In the genomic region with DNA sequence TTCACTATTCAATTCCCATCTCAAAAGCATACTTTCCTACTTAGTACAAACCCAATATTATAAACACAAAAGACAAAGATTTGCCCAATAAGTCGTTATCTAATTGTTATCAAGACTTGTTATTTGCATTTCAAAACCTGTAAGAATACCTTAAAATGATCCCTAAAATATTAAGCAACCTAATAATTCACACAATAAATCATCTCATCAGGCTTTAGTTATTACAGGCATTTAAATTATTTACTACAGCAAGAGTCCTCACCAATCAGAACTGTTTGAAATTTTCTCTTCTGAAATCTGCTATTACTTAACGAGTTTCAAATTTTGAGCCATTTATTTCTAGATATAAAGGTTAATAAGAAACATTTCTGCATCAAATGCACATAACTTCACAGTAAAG, we compare ENCODE assay signal across 8 cellular contexts. TPM values are rescaled to one million over a fixed set of nuclear protein-coding genes. Genes with fewer than 3 reads are reported as not detected.
DNase-seq lines count a peak whose midpoint lies in the region; ATAC-seq and TF ChIP-seq lines count a peak whose summit lies in the region.

No MANE protein-coding gene starts in this region.

- H3K4me3 ChIP-seq in GM23248 (peak overlapping the region; percentile 89), fibroblast of mammary gland (ENCODE audit: control insufficient read depth, low read depth, low read length) (peak overlapping the region; percentile 75), skeletal muscle tissue (ENCODE audit: low read length in 3 of 3) (peak overlapping the region; percentile 89 to 97 (median 96))

- DNase-seq in GM23248, result peak; percentile 44
- peak; percentile 52 for DNase-seq in RKO (ENCODE audit: low spot score)
- DNase-seq in fibroblast of mammary gland (ENCODE audit: low read depth), result peak; percentile 31
- DNase-seq in SIG-M5 (lab: John Stamatoyannopoulos, UW), result no peak
- DNase-seq in SK-N-DZ (ENCODE audit: low spot score), result no peak
- no peak for DNase-seq in mucosa of gallbladder (ENCODE audit: low spot score)

- H3K9ac ChIP-seq in GM23248 (peak overlapping the region; percentile 84), skeletal muscle tissue (ENCODE audit: low read depth in 1 of 3, low read length in 3 of 3) (peak overlapping the region in 2 of 3 donors; percentile 25 to 92)

- no peaks in the 10 kb centered on the region for H3K9me2 ChIP-seq in GM23248 (ENCODE audit: insufficient read depth)

- H3K36me3 ChIP-seq in GM23248 (ENCODE audit: low read depth) (no peaks in the 10 kb centered on the region; the same call in 1 of the 2 replicates), skeletal muscle tissue (ENCODE audit: control insufficient read depth in 3 of 3, insufficient read depth in 3 of 3, low read length in 3 of 3) (no peaks in the 10 kb centered on the region)

- ATAC-seq in GM18511 (IDR thresholded peaks at IDR 0.05; ENCODE audit: unreplicated experiment), result no peak

- in situ Hi-C loops in GM23248 (cut with MboI), result no loop called here

- H3K4me1 ChIP-seq in GM23248 (ENCODE audit: insufficient read depth) (peaks cover 20% of the 10 kb centered on the region), skeletal muscle tissue (ENCODE audit: control insufficient read depth in 3 of 3, insufficient read depth in 3 of 3, low read length in 3 of 3) (peaks cover 0 to 4% (median 2%) of the 10 kb centered on the region in 3 donors)

- peaks cover 60% of the 10 kb centered on the region for H3K79me2 ChIP-seq in GM23248 (ENCODE audit: insufficient read depth)

- no peaks in the 10 kb centered on the region for H4K20me1 ChIP-seq in GM23248 (ENCODE audit: insufficient read depth)

- H2AFZ ChIP-seq in GM23248, result peak overlapping the region; percentile 90

- H3K27me3 ChIP-seq in GM23248 (replicated peaks; ENCODE audit: insufficient read depth) (no peaks in the 10 kb centered on the region), skeletal muscle tissue (ENCODE audit: control insufficient read depth in 3 of 3, insufficient read depth in 3 of 3, low read length in 3 of 3) (no peaks in the 10 kb centered on the region)

- 2% methylated on average over 2 of the region's 2 CpGs for WGBS in GM23248 (ENCODE audit: low coverage in 1 of 2, low lambda C conversion rate in 2 of 2, missing lambda C conversion rate in 2 of 2), 2 experiments

- H3K27ac ChIP-seq in GM23248 (no peak overlapping the region), skeletal muscle tissue (ENCODE audit: low read depth, low read length) (no peak overlapping the region)

- H3K9me3 ChIP-seq in GM23248 (ENCODE audit: low read depth) (no peaks in the 10 kb centered on the region), skeletal muscle tissue (ENCODE audit: control insufficient read depth in 3 of 3, low read length in 3 of 3) (no peaks in the 10 kb centered on the region)

- peak overlapping the region; percentile 96 for H3K4me2 ChIP-seq in GM23248 (ENCODE audit: unreplicated experiment)

- no peaks in the 10 kb centered on the region for H3F3A ChIP-seq in GM23248 (ENCODE audit: insufficient read depth)

- TF ChIP-seq CTCF in fibroblast of mammary gland (conservative IDR thresholded peaks at IDR 0.05; ENCODE audit: control insufficient read depth, insufficient read depth, low read depth, low read length), result no peak

RNA-seq across cellular contexts. Expression of a gene that starts 1.6 kb away (rescaled TPM):
- 32.4 and 50.2 TPM in 2 replicates for total RNA-seq in GM23248 (2014; rRNA removed; shearing (Covaris generic))
- polyA plus RNA-seq in GM23248 (2016; fragmentation: Nextera tagmentation; extraction: Ambion mirVana), result 25.8 and 30.4 TPM in 2 replicates
- total RNA-seq in skeletal muscle tissue (48.5 TPM), mucosa of gallbladder (21.9 TPM)
- 60.9 and 62.5 TPM in 2 replicates for polyA plus RNA-seq in SK-N-DZ (2014; cell fraction: cytosol; rRNA removed)
- polyA plus RNA-seq in SK-N-DZ (2014; cell fraction: nucleus; rRNA removed), result 92.4 and 132 TPM in 2 replicates

Comparison
In these comparisons a context has a peak if more than half of its experiments do, and no peak if none do; other contexts are left out.
1. DNase-seq: peak in GM23248 (single experiment), RKO (single experiment) and fibroblast of mammary gland (single experiment); none in SIG-M5 (single experiment), SK-N-DZ (single experiment) and mucosa of gallbladder (single experiment).
2. Peak in every context shown above with its lines, with median percentiles within 50 percentile points of each other: H3K4me3 ChIP-seq.